12 cellular contexts compared by ENCODE assay signal in genomic region chr9:122058707-122059106, GRCh38.
"Had no signal": no experiment of that assay in that cellular context is flagged by ENCODE, and none has a peak within 500 bp of the region (broad histone marks: within the 10 kb centered on the region; RNA-seq: fewer than 3 reads in every experiment).

No MANE protein-coding gene starts in this region.

- H3K27me3 ChIP-seq: gastroesophageal sphincter, ovary, uterus had no signal

- H3K27ac Mint-ChIP-seq: activated CD8-positive, alpha-beta T cell treated with anti-CD3 and anti-CD28 coated beads, Interleukin-2, amount 10 ng/mL, durations not matched to agents 7 days and 5 days; activated naive CD8-positive, alpha-beta T cell treated with anti-CD3 and anti-CD28 coated beads, Interleukin-2, amount 50 U/mL, for 24 hours; activated T-helper 1 cell treated with anti-CD3 and anti-CD28 coated beads, Interleukin-12 subunit alpha, Interleukin-12 subunit beta, Interleukin-2, Interleukin-4 antibody, amounts not matched to agents 30 ng/mL and 10 ng/mL and 1 ng/mL, durations not matched to agents 14 hours and 24 hours and 36 hours had no signal

- H3K9me3 Mint-ChIP-seq: activated naive CD8-positive, alpha-beta T cell treated with anti-CD3 and anti-CD28 coated beads, Interleukin-2, amount 50 U/mL, for 24 hours; activated T-helper 1 cell treated with anti-CD3 and anti-CD28 coated beads, Interleukin-12 subunit alpha, Interleukin-12 subunit beta, Interleukin-2, Interleukin-4 antibody, amounts not matched to agents 30 ng/mL and 10 ng/mL and 1 ng/mL, durations not matched to agents 14 hours and 24 hours and 36 hours; neural crest cell had no signal

- H3K4me1 ChIP-seq: uterus had no signal

- H3K9me3 ChIP-seq: gastroesophageal sphincter, ovary, uterus had no signal

- H3K27me3 Mint-ChIP-seq: activated naive CD8-positive, alpha-beta T cell treated with anti-CD3 and anti-CD28 coated beads, Interleukin-2, amount 50 U/mL, for 24 hours had no signal

- H3K27ac ChIP-seq: gastroesophageal sphincter, ovary, uterus had no signal

- DNase-seq: activated CD4-positive, alpha-beta T cell treated with anti-CD3 and anti-CD28 coated beads for 48 hours; activated CD8-positive, alpha-beta T cell treated with anti-CD3 and anti-CD28 coated beads, Interleukin-2, amount 10 ng/mL, durations not matched to agents 7 days and 5 days; activated naive CD4-positive, alpha-beta T cell treated with Interleukin-2 at 50 U/mL for 16 hours; activated naive CD8-positive, alpha-beta T cell treated with anti-CD3 and anti-CD28 coated beads, Interleukin-2, amount 50 U/mL, for 24 hours; effector CD4-positive, alpha-beta T cell; mesendoderm; ovary; stimulated activated CD4-positive, alpha-beta T cell treated with anti-CD3 and anti-CD28 coated beads, Interleukin-15, amount 100 ng/mL, for 24 hours; uterus had no signal

- H3K4me1 Mint-ChIP-seq: neural crest cell had no signal

- ATAC-seq: activated CD8-positive, alpha-beta T cell treated with anti-CD3 and anti-CD28 coated beads, Interleukin-2, amount 10 ng/mL, durations not matched to agents 7 days and 5 days; activated naive CD8-positive, alpha-beta T cell treated with anti-CD3 and anti-CD28 coated beads, Interleukin-2, amount 50 U/mL, for 24 hours; gastroesophageal sphincter had no signal

- H3K4me3 Mint-ChIP-seq: activated CD8-positive, alpha-beta T cell treated with anti-CD3 and anti-CD28 coated beads, Interleukin-2, amount 10 ng/mL, durations not matched to agents 7 days and 5 days; activated naive CD8-positive, alpha-beta T cell treated with anti-CD3 and anti-CD28 coated beads, Interleukin-2, amount 50 U/mL, for 24 hours; activated T-helper 1 cell treated with anti-CD3 and anti-CD28 coated beads, Interleukin-12 subunit alpha, Interleukin-12 subunit beta, Interleukin-2, Interleukin-4 antibody, amounts not matched to agents 30 ng/mL and 10 ng/mL and 1 ng/mL, durations not matched to agents 14 hours and 24 hours and 36 hours; neural crest cell had no signal

- H3K36me3 ChIP-seq: ovary, uterus had no signal

- H3K4me3 ChIP-seq: gastroesophageal sphincter, ovary, uterus had no signal
